ENCODE assay signal across 25 cellular contexts in the genomic region with DNA sequence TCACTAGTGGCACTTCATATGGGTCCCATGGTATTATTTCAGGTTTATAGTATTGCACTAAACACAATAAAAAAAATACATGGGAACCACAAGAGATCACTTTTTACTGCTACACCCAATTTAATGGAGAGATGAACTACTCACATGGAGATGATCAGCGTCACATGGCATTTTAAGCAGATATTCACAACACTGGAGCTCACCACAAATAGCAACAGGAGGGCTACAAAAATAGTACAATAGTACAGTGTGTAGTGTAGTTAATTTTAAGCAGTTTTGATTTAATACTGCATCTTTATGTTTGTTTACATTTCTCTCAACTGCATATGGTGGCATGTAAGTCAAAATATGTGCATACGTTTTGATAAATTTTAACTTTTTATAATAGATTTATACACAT. TPM values are rescaled to one million over a fixed set of nuclear protein-coding genes. Genes with fewer than 3 reads are reported as not detected.
"Had no signal": no experiment of that assay in that cellular context is flagged by ENCODE, and none has a peak within 500 bp of the region (broad histone marks: within the 10 kb centered on the region; RNA-seq: fewer than 3 reads in every experiment).

No MANE protein-coding gene starts in this region.

- DNase-seq: activated CD4-positive, alpha-beta T cell treated with anti-CD3 and anti-CD28 coated beads, Interleukin-2, amount 10 ng/mL, durations not matched to agents 7 days and 5 days; activated CD4-positive, alpha-beta T cell treated with anti-CD3 and anti-CD28 coated beads, Interleukin-2, amount 50 U/mL, for 48 hours; activated CD8-positive, alpha-beta T cell treated with anti-CD3 and anti-CD28 coated beads, Interleukin-2, amount 10 ng/mL, durations not matched to agents 7 days and 5 days; activated gamma-delta T cell; activated naive CD4-positive, alpha-beta T cell treated with Interleukin-2 at 50 U/mL for 16 hours; activated naive CD8-positive, alpha-beta T cell treated with anti-CD3 and anti-CD28 coated beads, Interleukin-2, amount 10 ng/mL, durations not matched to agents 7 days and 5 days; activated T-cell treated with anti-CD3 and anti-CD28 coated beads, Interleukin-2, amount 50 U/mL, for 24 hours; amygdala; MM.1S; MV-4-11; NCI-H1092; NCI-H1436 treated with DMSO at 0.1 percent for 48 hours; NCI-H1694 treated with DMSO at 0.1 percent for 48 hours; NCI-H2029; NCI-H345; NCI-H524 treated with DMSO at 0.1 percent for 48 hours; NCI-H748 treated with DMSO at 0.1 percent for 48 hours; OCI-M1; SHP77 treated with DMSO at 0.1 percent for 48 hours; SK-N-SH had no signal

- H3K27me3 ChIP-seq: ascending aorta, cardiac muscle cell, SJSA1 had no signal

- H3K36me3 ChIP-seq: cardiac muscle cell had no signal

- H3K4me3 ChIP-seq: ascending aorta, cardiac muscle cell, SJSA1 had no signal

- H3K27ac ChIP-seq: ascending aorta, cardiac muscle cell, KMS-11, SJSA1 had no signal

- H3K9me3 ChIP-seq: ascending aorta, SJSA1, SK-N-SH had no signal

- H3K4me1 ChIP-seq: ascending aorta, SJSA1 had no signal

- H3K9ac ChIP-seq: KMS-11, SK-N-SH had no signal

- H3K4me2 ChIP-seq: KMS-11, SK-N-SH had no signal

- ATAC-seq: activated CD8-positive, alpha-beta T cell treated with anti-CD3 and anti-CD28 coated beads, Interleukin-2, amount 10 ng/mL, durations not matched to agents 7 days and 5 days had no signal

RNA-seq across cellular contexts. Expression of a gene that starts 31.0 kb away (rescaled TPM):
- total RNA-seq: activated CD4-positive, alpha-beta T cell treated with anti-CD3 and anti-CD28 coated beads, Interleukin-2, amount 10 ng/mL, durations not matched to agents 7 days and 5 days; activated CD8-positive, alpha-beta T cell treated with anti-CD3 and anti-CD28 coated beads, Interleukin-2, amount 10 ng/mL, durations not matched to agents 7 days and 5 days; activated naive CD8-positive, alpha-beta T cell treated with anti-CD3 and anti-CD28 coated beads, Interleukin-2, amount 10 ng/mL, durations not matched to agents 7 days and 5 days; activated T-helper 2 cell treated with anti-CD3 and anti-CD28 coated beads, Interferon-gamma antibody, Interleukin-2, Interleukin-4, amounts not matched to agents 10 μg/mL and 5 μg/mL and 100 μg/mL, durations not matched to agents 14 hours and 24 hours and 36 hours had no signal
